In genomic region chr4:175246941-175247340, GRCh38 we compare ENCODE assay signal across 1 cellular context.
TF ChIP-seq lines count a peak whose summit lies in the region.

No MANE protein-coding gene starts in this region.

TF ChIP-seq in IMR-90, 13 proteins besides CTCF, POLR2A, EP300 and RAD21 (continued from another document):
- no peak for TF ChIP-seq FOS (IDR thresholded peaks at IDR 0.05; ENCODE audit: low read depth, low read length)
